1 cellular context compared by ENCODE assay signal in the genomic region with DNA sequence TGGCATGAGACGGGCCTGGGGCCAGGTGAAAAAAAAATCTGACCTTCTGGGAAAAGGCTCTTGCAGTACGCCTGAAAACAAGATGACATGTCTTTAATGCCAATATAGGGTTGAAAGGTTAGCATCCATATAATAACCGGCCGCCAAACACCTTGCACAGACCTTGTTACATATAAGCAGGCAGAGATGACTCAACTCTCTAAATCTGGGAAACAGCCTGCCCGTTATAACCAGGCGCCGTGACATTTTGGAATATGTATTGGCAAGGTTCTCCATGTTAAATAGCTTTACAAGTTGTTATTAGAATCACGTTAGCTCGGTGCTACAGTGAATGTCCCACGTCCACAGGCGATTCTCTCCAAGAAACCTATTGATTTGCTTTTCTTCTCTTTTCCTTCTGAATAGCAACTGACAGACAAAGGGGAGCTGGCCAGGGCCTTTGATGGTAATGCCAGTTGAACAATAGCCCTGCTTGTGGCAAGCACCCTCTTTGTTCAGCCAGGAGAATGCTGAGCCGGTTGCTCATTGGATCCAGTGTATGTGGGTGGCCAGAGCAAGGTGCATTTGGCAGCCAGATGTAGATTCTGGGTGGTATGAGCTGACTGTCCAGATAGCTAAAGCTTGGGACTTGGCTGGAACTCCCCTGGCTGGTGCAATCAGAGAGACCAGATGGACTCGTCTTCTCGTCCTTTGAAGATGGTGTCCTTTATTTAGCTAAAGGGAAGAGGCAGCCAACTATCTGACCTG.
A peak's percentile ranks its signal among the peaks of the same experiment; 100 is the strongest.
TF ChIP-seq lines count a peak whose summit lies in the region.

No MANE protein-coding gene starts in this region.

TF ChIP-seq in H1, 55 proteins besides CTCF, POLR2A, EP300 and RAD21:
- TF ChIP-seq NANOG (IDR thresholded peaks at IDR 0.05; ENCODE audit: insufficient read depth, low read depth, low read length, poor library complexity, severe bottlenecking) (peak; percentile 96), HDAC2 (IDR thresholded peaks at IDR 0.05; ENCODE audit: borderline replicate concordance in 1 of 2, low read depth in 2 of 2, low read length in 2 of 2) (peak in 1 of 2 experiments; percentile 67; a peak in 1 of 4 replicates), SAP30 (IDR thresholded peaks at IDR 0.05; ENCODE audit: insufficient read depth, insufficient replicate concordance, low read length) (no peak), TCF12 (IDR thresholded peaks at IDR 0.05; ENCODE audit: low read depth, low read length) (peak; percentile 82; the same call in 1 of the 2 replicates), SP4 (IDR thresholded peaks at IDR 0.05; ENCODE audit: low read length) (no peak), SIN3A (conservative IDR thresholded peaks at IDR 0.05 in 1 of 2, IDR thresholded peaks at IDR 0.05 in 1 of 2; ENCODE audit: low read depth in 1 of 2, low read length in 2 of 2) (peak in 1 of 2 experiments; percentile 73; a peak in 1 of 4 replicates), JUND (IDR thresholded peaks at IDR 0.05; ENCODE audit: low read length) (0 out of 2 replicates have a peak, but pooled peaks have one; percentile 12), CBX5 (IDR thresholded peaks at IDR 0.05; ENCODE audit: low read depth, low read length) (no peak), TAF1 (IDR thresholded peaks at IDR 0.05; ENCODE audit: low read depth, low read length) (0 out of 2 replicates have a peak, but pooled peaks have one; percentile 19), CTBP2 (IDR thresholded peaks at IDR 0.05; ENCODE audit: borderline replicate concordance, insufficient read depth, insufficient read length, low read length) (peak; percentile 76), TEAD4 (IDR thresholded peaks at IDR 0.05; ENCODE audit: low read depth, low read length) (0 out of 2 replicates have a peak, but pooled peaks have one; percentile 55), TAF7 (optimal IDR thresholded peaks at IDR 0.05; ENCODE audit: borderline replicate concordance, low read depth, low read length) (peak; percentile 46), YY1 (IDR thresholded peaks at IDR 0.05; ENCODE audit: low read depth, low read length) (peak; percentile 68)
- TF ChIP-seq, protein P1, sequence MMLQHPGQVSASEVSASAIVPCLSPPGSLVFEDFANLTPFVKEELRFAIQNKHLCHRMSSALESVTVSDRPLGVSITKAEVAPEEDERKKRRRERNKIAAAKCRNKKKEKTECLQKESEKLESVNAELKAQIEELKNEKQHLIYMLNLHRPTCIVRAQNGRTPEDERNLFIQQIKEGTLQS (IDR thresholded peaks at IDR 0.05; ENCODE audit: insufficient read depth, low read depth, low read length): no peak
- TF ChIP-seq, protein P2, sequence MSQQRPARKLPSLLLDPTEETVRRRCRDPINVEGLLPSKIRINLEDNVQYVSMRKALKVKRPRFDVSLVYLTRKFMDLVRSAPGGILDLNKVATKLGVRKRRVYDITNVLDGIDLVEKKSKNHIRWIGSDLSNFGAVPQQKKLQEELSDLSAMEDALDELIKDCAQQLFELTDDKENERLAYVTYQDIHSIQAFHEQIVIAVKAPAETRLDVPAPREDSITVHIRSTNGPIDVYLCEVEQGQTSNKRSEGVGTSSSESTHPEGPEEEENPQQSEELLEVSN (IDR thresholded peaks at IDR 0.05): no peak
